In genomic region chr6:94751641-94752329, GRCh38 we compare ENCODE assay signal across 12 cellular contexts.
DNase-seq lines count a peak whose midpoint lies in the region; ATAC-seq and TF ChIP-seq lines count a peak whose summit lies in the region.
"Had no signal": no experiment of that assay in that cellular context is flagged by ENCODE, and none has a peak within 500 bp of the region (broad histone marks: within the 10 kb centered on the region; RNA-seq: fewer than 3 reads in every experiment).

No MANE protein-coding gene starts in this region.

- H2AFZ ChIP-seq in PC-3 (ENCODE audit: low read length): no peak overlapping the region

- BruUV-seq in PC-3 (replicated peaks; lab: Mats Ljungman, UMichigan): no TSS peak

- no peak overlapping the region for H3K4me2 ChIP-seq in PC-3 (ENCODE audit: low read length)

- no peaks in the 10 kb centered on the region for H3K36me3 ChIP-seq in PC-3 (ENCODE audit: low read depth, low read length)
- H3K36me3 ChIP-seq: upper lobe of right lung had no signal

- no peak overlapping the region for H3K27ac ChIP-seq in PC-3 (ENCODE audit: low read length)
- H3K27ac ChIP-seq: 22Rv1, upper lobe of right lung had no signal

- no peak for TF ChIP-seq CTCF in PC-3 (conservative IDR thresholded peaks at IDR 0.05; ENCODE audit: low read depth, low read length)

- no peaks in the 10 kb centered on the region for H3K27me3 ChIP-seq in PC-3 (ENCODE audit: low read length)
- H3K27me3 ChIP-seq: upper lobe of right lung had no signal

- no peaks in the 10 kb centered on the region for H3K79me2 ChIP-seq in PC-3 (ENCODE audit: low read length)

- DNase-seq in NCI-H146 (lab: John Stamatoyannopoulos, UW): peak; percentile 2
- DNase-seq in NCI-H146 treated with DMSO at 0.1 percent for 48 hours (lab: John Stamatoyannopoulos, UW; ENCODE audit: unreplicated experiment): no peak
- peak; percentile 73 for DNase-seq in MV-4-11 (lab: John Stamatoyannopoulos, UW)
- DNase-seq in non-pigmented ciliary epithelial cell (ENCODE audit: low read depth): peak; percentile 40
- no peak for DNase-seq in NCI-H2196 treated with DMSO at 0.1 percent for 48 hours (lab: John Stamatoyannopoulos, UW; ENCODE audit: unreplicated experiment)
- no peak for DNase-seq in NCI-H510A treated with DMSO at 0.1 percent for 48 hours (lab: John Stamatoyannopoulos, UW)
- DNase-seq in PC-3: no peak
- DNase-seq: NCI-H1105, T-helper 1 cell, upper lobe of right lung had no signal

- H3K9me2 ChIP-seq in PC-3 (replicated peaks; ENCODE audit: low read length): no peaks in the 10 kb centered on the region

- H4K20me1 ChIP-seq in PC-3 (ENCODE audit: low read length): no peaks in the 10 kb centered on the region

- CTCF ChIA-PET in PC-3 (lab: Charles Lee): no interaction called here

- intact Hi-C loops in PC-3 (cut with micrococcal nuclease): no loop called here

- H3F3A ChIP-seq in PC-3 (ENCODE audit: low read length, unreplicated experiment): no peaks in the 10 kb centered on the region

- POLR2A ChIA-PET in PC-3 (lab: Charles Lee; ENCODE audit: unreplicated experiment): no interaction called here

- ATAC-seq in HG02885 (IDR thresholded peaks at IDR 0.05; ENCODE audit: poor library complexity, unreplicated experiment) (peak; percentile 99), PC-3 (no peak)
- ATAC-seq: upper lobe of right lung had no signal

- H3K9ac ChIP-seq in PC-3 (ENCODE audit: low read length): no peak overlapping the region

- H3K4me1 ChIP-seq in PC-3 (ENCODE audit: insufficient read depth, low read length): no peaks in the 10 kb centered on the region
- H3K4me1 ChIP-seq: upper lobe of right lung had no signal

- no peak overlapping the region for H3K4me3 ChIP-seq in PC-3 (ENCODE audit: low read length)
- H3K4me3 ChIP-seq: upper lobe of right lung had no signal

- no peaks in the 10 kb centered on the region for H3K9me3 ChIP-seq in PC-3 (ENCODE audit: low read length)
- H3K9me3 ChIP-seq: upper lobe of right lung had no signal

Comparison
In these comparisons a context has a peak if more than half of its experiments do, and no peak if none do; other contexts are left out.
1. DNase-seq: peak in NCI-H146 (single experiment), MV-4-11 (single experiment) and non-pigmented ciliary epithelial cell (single experiment); none in NCI-H146 treated with DMSO at 0.1 percent for 48 hours (single experiment), NCI-H2196 treated with DMSO at 0.1 percent for 48 hours (single experiment), NCI-H510A treated with DMSO at 0.1 percent for 48 hours (single experiment) and PC-3 (single experiment).